8 cellular contexts compared by ENCODE assay signal in the genomic region with DNA sequence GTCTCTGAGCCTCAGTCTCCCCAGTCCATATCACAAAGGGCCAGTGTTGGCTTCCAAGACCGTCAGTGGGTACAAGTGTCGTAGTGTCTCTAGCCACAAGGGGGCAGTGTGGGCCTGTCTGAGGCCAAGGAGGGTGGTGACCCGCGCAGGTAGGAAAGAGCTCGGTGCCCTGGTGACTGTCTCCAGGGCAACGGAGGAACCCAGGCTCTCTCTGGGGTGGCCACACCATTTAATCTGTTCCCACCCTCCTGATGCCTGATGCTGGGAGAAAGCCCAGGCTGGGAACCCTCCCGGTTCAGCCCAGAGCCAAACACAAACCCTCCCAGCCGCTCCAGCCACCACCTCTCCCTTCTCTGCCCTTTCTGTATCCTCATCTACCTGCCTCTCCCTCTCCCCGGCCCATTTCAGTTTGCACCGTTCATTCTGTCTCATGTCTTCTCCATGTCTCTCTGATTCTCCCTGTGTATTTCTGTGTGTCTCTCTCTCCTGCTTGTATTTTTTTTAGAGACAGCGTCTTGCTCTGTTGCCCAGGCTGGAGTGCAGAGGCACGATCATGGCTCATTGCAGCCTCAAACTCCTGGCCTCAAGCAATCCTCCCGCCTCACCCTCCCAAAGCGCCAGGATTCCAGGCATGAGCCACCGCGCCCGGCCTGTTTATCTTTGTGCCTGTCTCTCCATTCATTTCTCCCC. TPM values are rescaled to one million over a fixed set of nuclear protein-coding genes. Genes with fewer than 3 reads are reported as not detected.
DNase-seq lines count a peak whose midpoint lies in the region; ATAC-seq, FAIRE-seq and TF ChIP-seq lines count a peak whose summit lies in the region.

No MANE protein-coding gene starts in this region.

- H3K4me1 ChIP-seq in osteoblast (ENCODE audit: insufficient read depth, low read length), result no peaks in the 10 kb centered on the region
- peaks cover 0 to 12% (median 0%) of the 10 kb centered on the region in 4 donors for H3K4me1 ChIP-seq in tibial artery

- H3K4me2 ChIP-seq in osteoblast (ENCODE audit: insufficient read depth, low read length), result no peak overlapping the region

- TF ChIP-seq CTCF in foreskin fibroblast (IDR thresholded peaks at IDR 0.05; ENCODE audit: low read depth, low read length), result peak; percentile 81
- peak; percentile 81 for TF ChIP-seq CTCF in osteoblast (IDR thresholded peaks at IDR 0.05; ENCODE audit: extremely low read depth, low read depth, low read length)
- TF ChIP-seq CTCF in tibial artery (IDR thresholded peaks at IDR 0.05), result peak; percentile 77 to 87

- H3K27ac ChIP-seq in osteoblast (ENCODE audit: low read depth, low read length) (no peak overlapping the region), tibial artery (no peak overlapping the region)

- peaks cover 5% of the 10 kb centered on the region for H3K27me3 ChIP-seq in osteoblast (ENCODE audit: insufficient read depth, low read length)
- H3K27me3 ChIP-seq in tibial artery, result peaks cover 0 to 49% of the 10 kb centered on the region in 2 donors

- H3K4me3 ChIP-seq in foreskin fibroblast (ENCODE audit: low read depth in 1 of 2, low read length in 2 of 2) (no peak overlapping the region), osteoblast (ENCODE audit: insufficient read depth, low read length) (no peak overlapping the region), tibial artery (no peak overlapping the region)

- H3K36me3 ChIP-seq in osteoblast (ENCODE audit: insufficient read depth, low read length), result no peaks in the 10 kb centered on the region
- H3K36me3 ChIP-seq in tibial artery, result no peaks in the 10 kb centered on the region

- no peaks in the 10 kb centered on the region for H4K20me1 ChIP-seq in osteoblast (ENCODE audit: insufficient read depth, low read length)

- H2AFZ ChIP-seq in osteoblast (ENCODE audit: low read length), result no peak overlapping the region

- no peaks in the 10 kb centered on the region for H3K79me2 ChIP-seq in osteoblast (ENCODE audit: insufficient read depth, low read length)

- H3K9me3 ChIP-seq in osteoblast (ENCODE audit: low read depth, low read length) (no peaks in the 10 kb centered on the region), tibial artery (no peaks in the 10 kb centered on the region)

- DNase-seq in LoVo (ENCODE audit: low spot score) (peak; percentile 72), SHP77 treated with DMSO at 0.1 percent for 48 hours (lab: John Stamatoyannopoulos, UW) (peak; percentile 51), foreskin fibroblast (peak in 1 of 2 donors; percentile 78), osteoblast (ENCODE audit: insufficient read length, low spot score, missing footprints) (peak; percentile 93), tibial artery (peak; percentile 63 to 78)
- DNase-seq in activated T-helper 9 cell treated with anti-CD3 and anti-CD28 coated beads, Interleukin-2, amount 50 U/mL, for 16 hours (ENCODE audit: low read depth), result peak; percentile 77

- intact Hi-C loops in tibial artery (cut with DNase I; ENCODE audit: low total_unique reads), result loop anchor here (2.0 to 5.0 kb wide), 2 partner anchors 78 to 260 kb away; partner anchors contain the start of gene NAPA

- FAIRE-seq in G401.6 (lab: Jason Lieb, UNC), result peak; percentile 74

- ATAC-seq in GM21447 (IDR thresholded peaks at IDR 0.05; ENCODE audit: unreplicated experiment), result no peak

RNA-seq across cellular contexts. Expression of gene MEIS3, which starts 17.5 kb away (rescaled TPM):
- total RNA-seq in osteoblast, result 8.3 and 19.7 TPM in 2 replicates

RNA-seq across cellular contexts. Expression of gene SLC8A2, which starts 34.8 kb away (rescaled TPM):
- under 0.01 and 0.36 TPM in 2 replicates for total RNA-seq in osteoblast

RNA-seq across cellular contexts. Expression of gene KPTN, which starts 47.2 kb away (rescaled TPM):
- total RNA-seq in osteoblast, result 2.1 and 4.0 TPM in 2 replicates
